In the genomic region with DNA sequence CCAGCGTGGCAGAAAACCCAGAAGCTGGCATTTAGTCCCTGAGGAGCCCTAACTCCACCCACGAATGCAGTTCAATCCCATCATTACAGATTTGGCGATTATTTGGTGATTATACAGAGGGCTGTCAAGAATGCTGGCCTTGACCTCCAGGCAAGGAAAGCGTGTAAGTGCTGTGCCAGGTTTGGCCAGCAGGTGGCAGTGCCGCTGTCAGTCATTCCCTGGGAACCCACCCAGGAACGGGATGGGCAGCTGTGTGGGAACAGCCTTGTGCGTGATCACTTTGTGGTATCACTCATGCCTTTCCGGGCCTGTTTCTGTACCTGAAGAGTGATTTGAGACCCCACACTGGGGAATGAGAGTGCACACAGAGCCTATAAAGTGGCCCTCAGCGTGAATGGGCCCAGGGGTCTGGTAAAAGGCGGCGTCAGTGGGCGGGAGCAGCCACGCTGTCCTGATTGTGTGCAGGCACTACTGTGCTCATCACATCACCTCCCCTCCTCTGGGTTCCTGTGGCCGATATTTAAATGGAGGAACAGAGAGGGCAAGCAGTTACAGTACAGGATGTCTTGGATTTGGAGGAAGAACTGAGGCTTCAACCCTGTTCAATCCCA, we compare ENCODE assay signal across 8 cellular contexts.
DNase-seq lines count a peak whose midpoint lies in the region; ATAC-seq and TF ChIP-seq lines count a peak whose summit lies in the region.

No MANE protein-coding gene starts in this region.

- no peak overlapping the region for H2AFZ ChIP-seq in parathyroid adenoma

- no peaks in the 10 kb centered on the region for H3K4me1 ChIP-seq in Peyer's patch
- peaks cover 0 to 17% (median 0%) of the 10 kb centered on the region in 3 donors for H3K4me1 ChIP-seq in gastroesophageal sphincter
- peaks cover 4% of the 10 kb centered on the region for H3K4me1 ChIP-seq in parathyroid adenoma
- H3K4me1 ChIP-seq in vagina: peaks cover 15% of the 10 kb centered on the region

- no peak overlapping the region for H3K4me2 ChIP-seq in parathyroid adenoma (ENCODE audit: low read length)

- H3K27me3 ChIP-seq in Peyer's patch: no peaks in the 10 kb centered on the region
- H3K27me3 ChIP-seq in gastroesophageal sphincter: no peaks in the 10 kb centered on the region
- H3K27me3 ChIP-seq in parathyroid adenoma (ENCODE audit: control insufficient read depth, insufficient read depth, low read length): no peaks in the 10 kb centered on the region
- no peaks in the 10 kb centered on the region for H3K27me3 ChIP-seq in vagina

- no peak for TF ChIP-seq EP300 in gastroesophageal sphincter (IDR thresholded peaks at IDR 0.05)

- H3K9me3 ChIP-seq in Peyer's patch (no peaks in the 10 kb centered on the region), gastroesophageal sphincter (no peaks in the 10 kb centered on the region), parathyroid adenoma (ENCODE audit: control insufficient read depth, low read length) (no peaks in the 10 kb centered on the region), vagina (no peaks in the 10 kb centered on the region)

- H3K9ac ChIP-seq in parathyroid adenoma: no peak overlapping the region

- DNase-seq in A172 (ENCODE audit: low spot score): peak; percentile 48
- DNase-seq in GM13977 (ENCODE audit: low spot score): peak; percentile 86
- DNase-seq in Peyer's patch: peak; percentile 58 to 88 (median 78)
- peak; percentile 61 for DNase-seq in activated gamma-delta T cell treated with Interleukin-2 at 50 U/mL for 16 hours
- DNase-seq in vagina (ENCODE audit: extremely low spot score in 2 of 2): no peak
- DNase-seq in middle frontal gyrus (ENCODE audit: extremely low spot score, low spot score): no peak

- H3K27ac ChIP-seq in Peyer's patch (no peak overlapping the region), gastroesophageal sphincter (peak overlapping the region in 2 of 4 donors; percentile 41 to 43), parathyroid adenoma (no peak overlapping the region), vagina (peak overlapping the region; percentile 43)

- peaks cover 2% of the 10 kb centered on the region for H3K79me2 ChIP-seq in parathyroid adenoma

- ATAC-seq in gastroesophageal sphincter: peak; percentile 69

- H3K4me3 ChIP-seq in Peyer's patch (no peak overlapping the region), gastroesophageal sphincter (no peak overlapping the region), parathyroid adenoma (ENCODE audit: low read depth, low read length) (no peak overlapping the region), vagina (no peak overlapping the region)

- 41 to 50% methylated on average over 2 to 7 of the region's 14 CpGs for WGBS in gastroesophageal sphincter (ENCODE audit: low coverage in 1 of 2), 2 donors

- intact Hi-C loops in vagina (cut with DNase I): no loop called here

- H3K36me3 ChIP-seq in Peyer's patch: no peaks in the 10 kb centered on the region
- H3K36me3 ChIP-seq in gastroesophageal sphincter: peaks cover 0 to 57% of the 10 kb centered on the region in 2 donors
- no peaks in the 10 kb centered on the region for H3K36me3 ChIP-seq in parathyroid adenoma (ENCODE audit: control insufficient read depth, insufficient read depth, low read length)
- no peaks in the 10 kb centered on the region for H3K36me3 ChIP-seq in vagina

- TF ChIP-seq CTCF in GM13977 (IDR thresholded peaks at IDR 0.05; ENCODE audit: extremely low read depth, insufficient read depth, missing control alignments) (peak; percentile 93), Peyer's patch (IDR thresholded peaks at IDR 0.05) (peak; percentile 64 to 90 (median 79)), gastroesophageal sphincter (IDR thresholded peaks at IDR 0.05) (peak; percentile 86 to 94 (median 92)), parathyroid adenoma (IDR thresholded peaks at IDR 0.05) (peak; percentile 83), vagina (IDR thresholded peaks at IDR 0.05) (peak; percentile 59 to 92 (median 87))

- TF ChIP-seq POLR2A in Peyer's patch (IDR thresholded peaks at IDR 0.05) (no peak), gastroesophageal sphincter (IDR thresholded peaks at IDR 0.05) (no peak), vagina (IDR thresholded peaks at IDR 0.05) (no peak)

- in situ Hi-C loops in GM13977 (cut with MboI; ENCODE audit: low pct_unique_long_range_greater_than_20kb, low sequenced_read_pairs, unreplicated experiment): no loop called here

Comparison
In these comparisons a context has a peak if more than half of its experiments do, and no peak if none do; other contexts are left out.
1. DNase-seq: peak in A172 (single experiment), GM13977 (single experiment), Peyer's patch (3 of 3) and activated gamma-delta T cell treated with Interleukin-2 at 50 U/mL for 16 hours (single experiment); none in vagina (0 of 2) and middle frontal gyrus (single experiment).
2. Peak in every context shown above with its lines, with median percentiles within 50 percentile points of each other: CTCF ChIP-seq.